In genomic region chr2:127102464-127103242, GRCh38 we compare ENCODE assay signal across 2 cellular contexts.
TF ChIP-seq lines count a peak whose summit lies in the region.

No MANE protein-coding gene starts in this region.

TF ChIP-seq in SK-N-SH, 30 proteins besides CTCF, POLR2A, EP300 and RAD21 (continued from another document):
- TF ChIP-seq PBX3 (IDR thresholded peaks at IDR 0.05) (no peak), MXI1 (IDR thresholded peaks at IDR 0.05; ENCODE audit: low read depth, low read length) (no peak), POLR2AphosphoS5 (IDR thresholded peaks at IDR 0.05; ENCODE audit: low read depth, low read length) (no peak), GATA2 (CRISPR knock-in tag; IDR thresholded peaks at IDR 0.05) (no peak), JUND (IDR thresholded peaks at IDR 0.05) (no peak), ZBTB33 (IDR thresholded peaks at IDR 0.05; ENCODE audit: borderline replicate concordance, low read depth) (no peak), SMC3 (IDR thresholded peaks at IDR 0.05; ENCODE audit: low read depth, low read length) (no peak), NRF1 (IDR thresholded peaks at IDR 0.05; ENCODE audit: low read depth, low read length) (no peak), RXRA (IDR thresholded peaks at IDR 0.05; ENCODE audit: borderline replicate concordance, low read depth) (no peak), USF2 (IDR thresholded peaks at IDR 0.05; ENCODE audit: borderline replicate concordance, low read depth, low read length) (no peak)

TF ChIP-seq in SK-N-SH treated with all-trans-retinoic acid at 6 μM for 48 hours, 23 proteins besides CTCF, POLR2A, EP300 and RAD21 (continued from another document):
- TF ChIP-seq PATZ1 (CRISPR knock-in tag; IDR thresholded peaks at IDR 0.05; ENCODE audit: borderline replicate concordance) = no peak
- TF ChIP-seq OSR1 (CRISPR knock-in tag; IDR thresholded peaks at IDR 0.05) = no peak
- TF ChIP-seq SNAI2 (CRISPR knock-in tag; IDR thresholded peaks at IDR 0.05) = no peak
